13 cellular contexts compared by ENCODE assay signal in genomic region chr20:50792708-50793574, GRCh38. TPM values are rescaled to one million over a fixed set of nuclear protein-coding genes. Genes with fewer than 3 reads are reported as not detected.
DNase-seq lines count a peak whose midpoint lies in the region; ATAC-seq and TF ChIP-seq lines count a peak whose summit lies in the region.
"Had no signal": no experiment of that assay in that cellular context is flagged by ENCODE, and none has a peak within 500 bp of the region (broad histone marks: within the 10 kb centered on the region; RNA-seq: fewer than 3 reads in every experiment).

No MANE protein-coding gene starts in this region.

- H3K79me1 ChIP-seq in mesenchymal stem cell (replicated peaks; ENCODE audit: low read length, poor library complexity, severe bottlenecking): peaks cover 2% of the 10 kb centered on the region

- H3K27me3 ChIP-seq in mesenchymal stem cell (ENCODE audit: control insufficient read depth in 1 of 2, insufficient read depth in 1 of 2, low read length in 2 of 2): no peaks in the 10 kb centered on the region
- H3K27me3 ChIP-seq in testis: no peaks in the 10 kb centered on the region
- H3K27me3 ChIP-seq in upper lobe of left lung: peaks cover 0 to 4% (median 0%) of the 10 kb centered on the region in 4 donors
- H3K27me3 ChIP-seq: gastroesophageal sphincter had no signal

- H3K4me3 ChIP-seq in mesenchymal stem cell (ENCODE audit: insufficient read depth in 1 of 2, low read depth in 1 of 2, low read length in 2 of 2): no peak overlapping the region
- H3K4me3 ChIP-seq in testis: no peak overlapping the region
- no peak overlapping the region for H3K4me3 ChIP-seq in upper lobe of left lung
- H3K4me3 ChIP-seq: gastroesophageal sphincter had no signal

- TF ChIP-seq CTCF in testis (IDR thresholded peaks at IDR 0.05): no peak
- TF ChIP-seq CTCF in upper lobe of left lung (IDR thresholded peaks at IDR 0.05): no peak

- H3K27ac ChIP-seq in mesenchymal stem cell (ENCODE audit: low read length, poor library complexity, severe bottlenecking) (no peak overlapping the region), testis (peak overlapping the region in 1 of 2 donors; percentile 86), upper lobe of left lung (no peak overlapping the region)

- H3K4me3 Mint-ChIP-seq in activated CD4-positive, alpha-beta T cell treated with anti-CD3 and anti-CD28 coated beads, Interleukin-2, amount 10 ng/mL, durations not matched to agents 24 days and 14 days: no peak overlapping the region
- H3K4me3 Mint-ChIP-seq in T-cell: peak overlapping the region in 2 of 3 donors; percentile 57 to 73

- intact Hi-C loops in activated CD4-positive, alpha-beta T cell treated with anti-CD3 and anti-CD28 coated beads, Interleukin-2, amount 10 ng/mL, durations not matched to agents 24 days and 14 days (cut with micrococcal nuclease): loop anchor here (5.0 kb wide), 3 partner anchors 61 to 189 kb away; partner anchors contain the start of gene PARD6B
- intact Hi-C loops in testis (cut with DNase I; ENCODE audit: low total_unique reads): loop anchor here (10.0 kb wide), 1 partner anchor 132 kb away; no protein-coding TSS in a partner anchor

- TF ChIP-seq EP300 in upper lobe of left lung (IDR thresholded peaks at IDR 0.05): no peak

- H3K4me2 ChIP-seq in mesenchymal stem cell (ENCODE audit: low read length, poor library complexity, severe bottlenecking): no peak overlapping the region

- no peak overlapping the region for H2BK12ac ChIP-seq in mesenchymal stem cell (ENCODE audit: low read length in 2 of 2)

- peak overlapping the region; percentile 93 for H2AK5ac ChIP-seq in mesenchymal stem cell (ENCODE audit: low read length, severe bottlenecking)

- no peak overlapping the region for H3K18ac ChIP-seq in mesenchymal stem cell (ENCODE audit: low read depth in 1 of 2, low read length in 2 of 2)

- H2BK15ac ChIP-seq in mesenchymal stem cell (ENCODE audit: low read depth, poor library complexity, severe bottlenecking): no peak overlapping the region

- peak overlapping the region; percentile 51 for H3K27ac Mint-ChIP-seq in activated CD4-positive, alpha-beta T cell treated with anti-CD3 and anti-CD28 coated beads, Interleukin-2, amount 10 ng/mL, durations not matched to agents 24 days and 14 days
- H3K27ac Mint-ChIP-seq in T-cell: peak overlapping the region in 1 of 2 donors; percentile 60
- H3K27ac Mint-ChIP-seq: activated T-helper 1 cell treated with anti-CD3 and anti-CD28 coated beads, Interleukin-12 subunit alpha, Interleukin-12 subunit beta, Interleukin-2, Interleukin-4 antibody, amounts not matched to agents 30 ng/mL and 10 ng/mL and 1 ng/mL, durations not matched to agents 14 hours and 24 hours and 36 hours had no signal

- H2BK120ac ChIP-seq in mesenchymal stem cell (ENCODE audit: low read depth, low read length): no peak overlapping the region

- H3K27me3 Mint-ChIP-seq in activated CD4-positive, alpha-beta T cell treated with anti-CD3 and anti-CD28 coated beads, Interleukin-2, amount 10 ng/mL, durations not matched to agents 24 days and 14 days: peaks cover 4% of the 10 kb centered on the region
- no peaks in the 10 kb centered on the region for H3K27me3 Mint-ChIP-seq in T-cell

- no peak overlapping the region for H3K14ac ChIP-seq in mesenchymal stem cell (ENCODE audit: low read length in 2 of 2)

- H3K4me1 ChIP-seq in mesenchymal stem cell (ENCODE audit: control insufficient read depth, insufficient read depth, low read depth, low read length) (peaks cover 12% of the 10 kb centered on the region), testis (peaks cover 25% of the 10 kb centered on the region), upper lobe of left lung (peaks cover 20 to 32% (median 26%) of the 10 kb centered on the region in 4 donors)

- CTCF ChIA-PET in T-cell (lab: Charles Lee): interaction anchor here (0.5 to 2.2 kb wide), 20 partner anchors 9 to 1291 kb away, joined by 3 to 56 read pairs (median 4); partner anchors contain the start of genes ADNP (in 2 of the 2), DPM1 (in 1 of the 2) and MOCS3 (in 1 of the 2)

- H4K8ac ChIP-seq in mesenchymal stem cell (ENCODE audit: low read length): peak overlapping the region; percentile 57

- POLR2A ChIA-PET in T-cell (lab: Charles Lee): interaction anchor here in 1 of 2 donors (0.6 kb wide), 2 partner anchors 129 to 167 kb away, joined by 3 to 5 read pairs; no protein-coding TSS in a partner anchor

- no peaks in the 10 kb centered on the region for H3K36me3 Mint-ChIP-seq in activated CD4-positive, alpha-beta T cell treated with anti-CD3 and anti-CD28 coated beads, Interleukin-2, amount 10 ng/mL, durations not matched to agents 24 days and 14 days (ENCODE audit: low read depth)
- no peaks in the 10 kb centered on the region for H3K36me3 Mint-ChIP-seq in T-cell

- peak overlapping the region in 1 of 2 experiments; percentile 19 for H3K4ac ChIP-seq in mesenchymal stem cell (ENCODE audit: low read depth in 1 of 2, low read length in 2 of 2)

- H2BK5ac ChIP-seq in mesenchymal stem cell (ENCODE audit: low read depth, low read length, poor library complexity, severe bottlenecking): no peak overlapping the region

- no peaks in the 10 kb centered on the region for H3K9me3 ChIP-seq in mesenchymal stem cell (ENCODE audit: control insufficient read depth, low read length)
- H3K9me3 ChIP-seq in testis: no peaks in the 10 kb centered on the region
- no peaks in the 10 kb centered on the region for H3K9me3 ChIP-seq in upper lobe of left lung
- H3K9me3 ChIP-seq: gastroesophageal sphincter had no signal

- H3K36me3 ChIP-seq in mesenchymal stem cell (ENCODE audit: control insufficient read depth in 1 of 2, insufficient read depth in 2 of 2, low read depth in 1 of 2, low read length in 2 of 2): no peaks in the 10 kb centered on the region
- no peaks in the 10 kb centered on the region for H3K36me3 ChIP-seq in testis (ENCODE audit: low read depth, missing control alignments)
- no peaks in the 10 kb centered on the region for H3K36me3 ChIP-seq in upper lobe of left lung
- H3K36me3 ChIP-seq: gastroesophageal sphincter had no signal

- H2AFZ ChIP-seq in mesenchymal stem cell (ENCODE audit: low read depth, low read length): peak overlapping the region; percentile 77

- ATAC-seq in T-cell (replicated peaks in 1 of 4) (no peak), upper lobe of left lung (ENCODE audit: low FRiP score in 2 of 2) (no peak)
- ATAC-seq: activated CD4-positive, CD25-positive, alpha-beta regulatory T cell treated with anti-CD3 and anti-CD28 coated beads, Interleukin-2, amount 50 U/mL, for 24 hours; gastroesophageal sphincter; SK-N-SH treated with all-trans-retinoic acid at 6 μM for 48 hours had no signal

- no peak overlapping the region for H3K9ac ChIP-seq in mesenchymal stem cell (ENCODE audit: low read length)

- peak overlapping the region in 1 of 2 experiments; percentile 14 for H3K23ac ChIP-seq in mesenchymal stem cell (ENCODE audit: low read length in 2 of 2)

- 84% methylated on average over 12 of the region's 14 CpGs for WGBS in mesenchymal stem cell
- 56 to 65% methylated on average over 14 of the region's 14 CpGs for WGBS in testis, 2 donors
- 83 to 92% methylated on average over 14 of the region's 14 CpGs for WGBS in upper lobe of left lung, 2 donors

- no peak overlapping the region for H4K91ac ChIP-seq in mesenchymal stem cell (ENCODE audit: low read length)

- no peaks in the 10 kb centered on the region for H3K9me3 Mint-ChIP-seq in activated CD4-positive, alpha-beta T cell treated with anti-CD3 and anti-CD28 coated beads, Interleukin-2, amount 10 ng/mL, durations not matched to agents 24 days and 14 days
- H3K9me3 Mint-ChIP-seq in T-cell: no peaks in the 10 kb centered on the region
- H3K9me3 Mint-ChIP-seq: activated T-helper 1 cell treated with anti-CD3 and anti-CD28 coated beads, Interleukin-12 subunit alpha, Interleukin-12 subunit beta, Interleukin-2, Interleukin-4 antibody, amounts not matched to agents 30 ng/mL and 10 ng/mL and 1 ng/mL, durations not matched to agents 14 hours and 24 hours and 36 hours had no signal

- TF ChIP-seq POLR2A in testis (IDR thresholded peaks at IDR 0.05): no peak
- TF ChIP-seq POLR2A in upper lobe of left lung (IDR thresholded peaks at IDR 0.05): no peak

- peaks cover 12% of the 10 kb centered on the region for H3K4me1 Mint-ChIP-seq in activated CD4-positive, alpha-beta T cell treated with anti-CD3 and anti-CD28 coated beads, Interleukin-2, amount 10 ng/mL, durations not matched to agents 24 days and 14 days
- peaks cover 11 to 23% (median 18%) of the 10 kb centered on the region in 3 donors for H3K4me1 Mint-ChIP-seq in T-cell

- no peak for DNase-seq in activated CD4-positive, alpha-beta T cell treated with anti-CD3 and anti-CD28 coated beads, Interleukin-2, amount 10 ng/mL, durations not matched to agents 24 days and 14 days
- DNase-seq in activated CD4-positive, alpha-beta T cell treated with anti-CD3 and anti-CD28 coated beads for 1 hour: no peak
- DNase-seq in T-cell: no peak
- no peak for DNase-seq in mesenchymal stem cell
- DNase-seq in testis: peak; percentile 30
- DNase-seq in stimulated activated CD4-positive, alpha-beta T cell treated with anti-CD3 and anti-CD28 coated beads, Interleukin-2, amount 100 ng/mL, for 24 hours: no peak
- no peak for DNase-seq in upper lobe of left lung
- no peak for DNase-seq in activated CD4-positive, alpha-beta T cell treated with anti-CD3 and anti-CD28 coated beads, Interleukin-2, amount 50 U/mL, for 4 hours
- DNase-seq: effector CD4-positive, alpha-beta T cell had no signal

RNA-seq across cellular contexts. Expression of gene BCAS4, which starts 1.9 kb away (rescaled TPM):
- total RNA-seq in activated CD4-positive, alpha-beta T cell treated with anti-CD3 and anti-CD28 coated beads, Interleukin-2, amount 10 ng/mL, durations not matched to agents 24 days and 14 days: 7.2 and 8.4 TPM in 2 replicates
- 10 to 100 TPM; 26.3 to 49.8 (median 31.3) TPM for total RNA-seq in T-cell
- polyA plus RNA-seq in mesenchymal stem cell (2013, experiment 1 of 2): 6.6 TPM
- polyA plus RNA-seq in mesenchymal stem cell (2013, experiment 2 of 2): 7.8 TPM
- total RNA-seq in testis: 10 to 100 TPM in 1 of 2 donors, 1 to 10 TPM in 1; 7.6 to 10.8 TPM
- polyA plus RNA-seq in testis (ENCODE audit: insufficient read depth, low read depth, low replicate concordance): 5.8 TPM
- 10 to 100 TPM in 1 of 6 donors, 1 to 10 TPM in 5; 2.3 to 12.3 (median 5.2) TPM for total RNA-seq in upper lobe of left lung
